ENCODE assay signal across 1 cellular context in the genomic region with DNA sequence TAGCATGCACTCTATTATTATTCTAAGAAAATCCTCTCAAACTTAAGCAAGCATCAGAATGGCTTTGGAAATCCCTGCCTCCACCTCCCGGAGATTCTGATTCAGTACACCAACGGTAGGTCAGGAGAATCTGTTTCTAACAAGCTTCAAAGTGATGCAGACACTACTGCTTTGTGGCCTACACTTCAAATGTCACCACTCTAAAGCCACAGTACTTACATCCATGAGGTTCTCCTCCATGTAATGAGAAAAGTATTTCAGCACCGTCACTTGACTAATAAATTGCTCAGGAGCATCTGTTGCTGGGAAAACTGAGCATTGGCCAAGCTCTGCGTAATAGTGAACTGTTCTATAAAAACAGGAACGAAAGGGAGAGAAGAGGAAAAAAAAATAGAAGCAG.
TF ChIP-seq lines count a peak whose summit lies in the region.

No MANE protein-coding gene starts in this region.

TF ChIP-seq in SK-N-SH treated with all-trans-retinoic acid at 6 μM for 48 hours, 23 proteins besides CTCF, POLR2A, EP300 and RAD21 (continued from another document):
- TF ChIP-seq PPARA (CRISPR knock-in tag; IDR thresholded peaks at IDR 0.05; ENCODE audit: borderline replicate concordance) (no peak), OSR1 (CRISPR knock-in tag; IDR thresholded peaks at IDR 0.05) (no peak), ARNTL (CRISPR knock-in tag; IDR thresholded peaks at IDR 0.05; ENCODE audit: borderline replicate concordance, low read depth) (no peak), ZFP30 (CRISPR knock-in tag; IDR thresholded peaks at IDR 0.05) (no peak), ZC3H10 (CRISPR knock-in tag; IDR thresholded peaks at IDR 0.05) (no peak)
TF ChIP-seq in SK-N-SH treated with all-trans-retinoic acid at 6 μM for 48 hours: peak in this region for 0.
